8 cellular contexts compared by ENCODE assay signal in genomic region chr6:21597243-21597682, GRCh38. TPM values are rescaled to one million over a fixed set of nuclear protein-coding genes. Genes with fewer than 3 reads are reported as not detected.
DNase-seq lines count a peak whose midpoint lies in the region; ATAC-seq and TF ChIP-seq lines count a peak whose summit lies in the region.

No MANE protein-coding gene starts in this region.

- H3K27me3 Mint-ChIP-seq in naive thymus-derived CD4-positive, alpha-beta T cell = peaks cover 48 to 64% (median 56%) of the 10 kb centered on the region in 5 donors

- no peak overlapping the region for H3K27ac ChIP-seq in naive thymus-derived CD4-positive, alpha-beta T cell (ENCODE audit: low read depth, low read length)

- peaks cover 18 to 21% of the 10 kb centered on the region in 2 donors for H3K4me1 ChIP-seq in naive thymus-derived CD4-positive, alpha-beta T cell (ENCODE audit: control insufficient read depth in 2 of 2, insufficient read depth in 2 of 2, low read length in 2 of 2)

- H3K9me3 ChIP-seq in naive thymus-derived CD4-positive, alpha-beta T cell (ENCODE audit: control insufficient read depth in 2 of 3, low read length in 3 of 3) = no peaks in the 10 kb centered on the region

- H3K27ac Mint-ChIP-seq in naive thymus-derived CD4-positive, alpha-beta T cell = peak overlapping the region; percentile 43 to 95 (median 76)

- peaks cover 0 to 6% (median 0%) of the 10 kb centered on the region in 11 donors for H3K9me3 Mint-ChIP-seq in naive thymus-derived CD4-positive, alpha-beta T cell

- peaks cover 10 to 41% of the 10 kb centered on the region in 2 donors for H3K27me3 ChIP-seq in naive thymus-derived CD4-positive, alpha-beta T cell (ENCODE audit: control insufficient read depth in 2 of 2, insufficient read depth in 2 of 2, low read length in 2 of 2)

- no peaks in the 10 kb centered on the region for H3K36me3 ChIP-seq in naive thymus-derived CD4-positive, alpha-beta T cell (ENCODE audit: control insufficient read depth in 2 of 3, insufficient read depth in 3 of 3, low read length in 3 of 3)

- intact Hi-C loops in naive thymus-derived CD4-positive, alpha-beta T cell (cut with micrococcal nuclease) = loop anchor here (1.0 to 5.0 kb wide), 4 partner anchors 8 to 550 kb away; no protein-coding TSS in a partner anchor

- H3K4me3 ChIP-seq in AG09309 (ENCODE audit: control insufficient read depth, low read depth, low read length) (peak overlapping the region; percentile 96), choroid plexus epithelial cell (ENCODE audit: low read depth, low read length) (peak overlapping the region; percentile 95)
- peak overlapping the region; percentile 91 for H3K4me3 ChIP-seq in Jurkat, Clone E6-1 (ENCODE audit: low read length)
- H3K4me3 ChIP-seq in naive thymus-derived CD4-positive, alpha-beta T cell (ENCODE audit: low read length) = no peak overlapping the region

- CTCF ChIA-PET in naive thymus-derived CD4-positive, alpha-beta T cell (lab: Charles Lee) = interaction anchor here (2.3 kb wide), 1 partner anchor 9 kb away, joined by 9 read pairs; no protein-coding TSS in a partner anchor

- H3K4me3 Mint-ChIP-seq in naive thymus-derived CD4-positive, alpha-beta T cell = peak overlapping the region in 9 of 10 donors; percentile 85 to 92 (median 91)

- no peak for ATAC-seq in naive thymus-derived CD4-positive, alpha-beta T cell
- ATAC-seq in HG02852 (IDR thresholded peaks at IDR 0.05; ENCODE audit: unreplicated experiment) (no peak), GM18861 (IDR thresholded peaks at IDR 0.05; ENCODE audit: unreplicated experiment) (no peak)

- DNase-seq in AG09309 (ENCODE audit: low read depth) = no peak
- no peak for DNase-seq in Jurkat, Clone E6-1 (ENCODE audit: low read depth, low spot score)
- no peak for DNase-seq in choroid plexus epithelial cell (ENCODE audit: low read depth)
- DNase-seq in naive thymus-derived CD4-positive, alpha-beta T cell = no peak
- DNase-seq in COLO829 (ENCODE audit: low spot score) = no peak
- DNase-seq in activated effector memory CD4-positive, alpha-beta T cell treated with Interleukin-2 at 50 U/mL for 16 hours = no peak

- TF ChIP-seq CTCF in AG09309 (IDR thresholded peaks at IDR 0.05; ENCODE audit: control insufficient read depth, insufficient read depth, low read depth, low read length, missing control alignments) (no peak), choroid plexus epithelial cell (conservative IDR thresholded peaks at IDR 0.05; ENCODE audit: low read depth, low read length) (no peak)

- peaks cover 12 to 35% (median 29%) of the 10 kb centered on the region in 7 donors for H3K4me1 Mint-ChIP-seq in naive thymus-derived CD4-positive, alpha-beta T cell

- peaks cover 0 to 5% (median 0%) of the 10 kb centered on the region in 5 donors for H3K36me3 Mint-ChIP-seq in naive thymus-derived CD4-positive, alpha-beta T cell

- POLR2A ChIA-PET in naive thymus-derived CD4-positive, alpha-beta T cell (lab: Charles Lee) = no interaction called here

RNA-seq across cellular contexts. Expression of gene SOX4, which starts 3.7 kb away (rescaled TPM):
- polyA plus RNA-seq in Jurkat, Clone E6-1 (2012; ENCODE audit: insufficient read depth, insufficient read length) = 59.2 TPM
- 10 to 100 TPM in 1 of 5 experiments, 1 to 10 TPM in 3, under 1 TPM in 1; 0.73 to 11.0 (median 1.4) TPM for total RNA-seq in naive thymus-derived CD4-positive, alpha-beta T cell
- polyA plus RNA-seq in naive thymus-derived CD4-positive, alpha-beta T cell = 1 to 10 TPM; 1.0 to 1.5 TPM
